8 cellular contexts compared by ENCODE assay signal in genomic region chr9:12464910-12465512, GRCh38.
DNase-seq lines count a peak whose midpoint lies in the region; ATAC-seq and TF ChIP-seq lines count a peak whose summit lies in the region.

No MANE protein-coding gene starts in this region.

- H3K27me3 Mint-ChIP-seq in naive thymus-derived CD4-positive, alpha-beta T cell: no peaks in the 10 kb centered on the region

- no peak overlapping the region for H3K4me3 ChIP-seq in naive thymus-derived CD4-positive, alpha-beta T cell (ENCODE audit: low read length)

- H3K9me3 Mint-ChIP-seq in naive thymus-derived CD4-positive, alpha-beta T cell: peaks cover 4 to 31% (median 7%) of the 10 kb centered on the region in 11 donors

- TF ChIP-seq CTCF in C4-2B (conservative IDR thresholded peaks at IDR 0.05): peak; percentile 87
- peak; percentile 77 for TF ChIP-seq CTCF in RWPE1 (conservative IDR thresholded peaks at IDR 0.05; ENCODE audit: low read depth)

- H3K27ac Mint-ChIP-seq in naive thymus-derived CD4-positive, alpha-beta T cell: no peak overlapping the region

- POLR2A ChIA-PET in RWPE1 (lab: Yijun Ruan, JAX; ENCODE audit: low non-redundant PET): no interaction called here
- POLR2A ChIA-PET in naive thymus-derived CD4-positive, alpha-beta T cell (lab: Charles Lee): no interaction called here

- no peaks in the 10 kb centered on the region for H3K27me3 ChIP-seq in naive thymus-derived CD4-positive, alpha-beta T cell (ENCODE audit: control insufficient read depth in 2 of 2, insufficient read depth in 2 of 2, low read length in 2 of 2)

- H3K36me3 ChIP-seq in naive thymus-derived CD4-positive, alpha-beta T cell (ENCODE audit: control insufficient read depth in 2 of 3, insufficient read depth in 3 of 3, low read length in 3 of 3): no peaks in the 10 kb centered on the region

- H3K36me3 Mint-ChIP-seq in naive thymus-derived CD4-positive, alpha-beta T cell: no peaks in the 10 kb centered on the region

- no peaks in the 10 kb centered on the region for H3K4me1 ChIP-seq in naive thymus-derived CD4-positive, alpha-beta T cell (ENCODE audit: control insufficient read depth in 2 of 2, insufficient read depth in 2 of 2, low read length in 2 of 2)

- peaks cover 0 to 4% (median 0%) of the 10 kb centered on the region in 3 experiments for H3K9me3 ChIP-seq in naive thymus-derived CD4-positive, alpha-beta T cell (ENCODE audit: control insufficient read depth in 2 of 3, low read length in 3 of 3)

- CTCF ChIA-PET in RWPE1 (lab: Yijun Ruan, JAX): interaction anchor here (0.6 to 0.8 kb wide), 4 partner anchors 16 to 991 kb away, joined by 3 to 7 read pairs (median 4); no protein-coding TSS in a partner anchor
- CTCF ChIA-PET in naive thymus-derived CD4-positive, alpha-beta T cell (lab: Charles Lee): no interaction called here

- intact Hi-C loops in naive thymus-derived CD4-positive, alpha-beta T cell (cut with micrococcal nuclease): no loop called here

- ATAC-seq in naive thymus-derived CD4-positive, alpha-beta T cell: no peak

- DNase-seq in HS-5 (ENCODE audit: low read depth): peak; percentile 2
- DNase-seq in RWPE1 (ENCODE audit: low spot score): peak; percentile 0
- DNase-seq in glomerular visceral epithelial cell (ENCODE audit: extremely low spot score): peak; percentile 38
- DNase-seq in caudate nucleus (lab: John Stamatoyannopoulos, UW): no peak
- no peak for DNase-seq in activated CD4-positive, alpha-beta T cell treated with anti-CD3 and anti-CD28 coated beads for 48 hours
- no peak for DNase-seq in stimulated activated CD4-positive, alpha-beta T cell treated with anti-CD3 and anti-CD28 coated beads, Interleukin-4, amount 100 ng/mL, for 4 hours
- no peak for DNase-seq in naive thymus-derived CD4-positive, alpha-beta T cell

- no peaks in the 10 kb centered on the region for H3K4me1 Mint-ChIP-seq in naive thymus-derived CD4-positive, alpha-beta T cell

- no peak overlapping the region for H3K27ac ChIP-seq in C4-2B
- H3K27ac ChIP-seq in RWPE1: no peak overlapping the region
- no peak overlapping the region for H3K27ac ChIP-seq in caudate nucleus (ENCODE audit: low read depth, low read length)
- no peak overlapping the region for H3K27ac ChIP-seq in naive thymus-derived CD4-positive, alpha-beta T cell (ENCODE audit: low read depth, low read length)

- H3K4me3 Mint-ChIP-seq in naive thymus-derived CD4-positive, alpha-beta T cell: no peak overlapping the region

Comparison
In these comparisons a context has a peak if more than half of its experiments do, and no peak if none do; other contexts are left out.
1. DNase-seq: peak in HS-5 (single experiment), RWPE1 (single experiment) and glomerular visceral epithelial cell (single experiment); none in caudate nucleus (0 of 61), activated CD4-positive, alpha-beta T cell treated with anti-CD3 and anti-CD28 coated beads for 48 hours (single experiment), stimulated activated CD4-positive, alpha-beta T cell treated with anti-CD3 and anti-CD28 coated beads, Interleukin-4, amount 100 ng/mL, for 4 hours (0 of 2) and naive thymus-derived CD4-positive, alpha-beta T cell (0 of 9).